14 cellular contexts compared by ENCODE assay signal in genomic region chr2:73897240-73897583, GRCh38. TPM values are rescaled to one million over a fixed set of nuclear protein-coding genes. Genes with fewer than 3 reads are reported as not detected.
DNase-seq lines count a peak whose midpoint lies in the region; ATAC-seq and TF ChIP-seq lines count a peak whose summit lies in the region.
"Had no signal": no experiment of that assay in that cellular context is flagged by ENCODE, and none has a peak within 500 bp of the region (broad histone marks: within the 10 kb centered on the region; RNA-seq: fewer than 3 reads in every experiment).

No MANE protein-coding gene starts in this region.

- H3K4me3 ChIP-seq in mesodermal cell (ENCODE audit: extremely low read depth, insufficient read depth, low read length, poor library complexity, severe bottlenecking) (no peak overlapping the region), stomach (peak overlapping the region; percentile 30 to 50 (median 44))
- H3K4me3 ChIP-seq: tibial nerve had no signal

- DNase-seq in activated CD4-positive, alpha-beta T cell treated with anti-CD3 and anti-CD28 coated beads for 36 hours: no peak
- DNase-seq in activated CD4-positive, alpha-beta T cell treated with anti-CD3 and anti-CD28 coated beads, Interleukin-2, amount 50 U/mL, for 4 hours: no peak
- DNase-seq in stomach (no peak), left cardiac atrium (no peak), nucleus accumbens (lab: John Stamatoyannopoulos, UW) (no peak), NCI-H1436 (lab: John Stamatoyannopoulos, UW) (no peak)
- DNase-seq: erythroblast, mesendoderm, right cardiac atrium, SK-N-SH had no signal

- H3K4me3 Mint-ChIP-seq in activated CD4-positive, alpha-beta T cell treated with anti-CD3 and anti-CD28 coated beads for 36 hours: no peak overlapping the region
- H3K4me3 Mint-ChIP-seq in activated T-helper 17 cell treated with anti-CD3 and anti-CD28 coated beads, Interleukin-2, amount 50 U/mL, for 72 hours: peak overlapping the region; percentile 54

- TF ChIP-seq EP300 in stomach (IDR thresholded peaks at IDR 0.05): no peak

- intact Hi-C loops in activated CD4-positive, alpha-beta T cell treated with anti-CD3 and anti-CD28 coated beads for 36 hours (cut with DNase I, micrococcal nuclease): loop anchor here (5.0 to 10.0 kb wide), 2 partner anchors 40 to 212 kb away; no protein-coding TSS in a partner anchor
- intact Hi-C loops in stomach (cut with DNase I; ENCODE audit: low total_unique reads) (no loop called here), left cardiac atrium (cut with DNase I) (no loop called here)

- H3K27ac Mint-ChIP-seq in activated CD4-positive, alpha-beta T cell treated with anti-CD3 and anti-CD28 coated beads for 36 hours: peak overlapping the region; percentile 13
- H3K27ac Mint-ChIP-seq in activated T-helper 17 cell treated with anti-CD3 and anti-CD28 coated beads, Interleukin-2, amount 50 U/mL, for 72 hours: peak overlapping the region; percentile 74

- H3K4me1 ChIP-seq in mesodermal cell (ENCODE audit: control insufficient read depth, insufficient read depth, low read length, poor library complexity, severe bottlenecking) (no peaks in the 10 kb centered on the region), stomach (peaks cover 0 to 17% (median 7%) of the 10 kb centered on the region in 4 donors)

- no peaks in the 10 kb centered on the region for H3K9me3 Mint-ChIP-seq in activated CD4-positive, alpha-beta T cell treated with anti-CD3 and anti-CD28 coated beads for 36 hours (ENCODE audit: low read depth)
- H3K9me3 Mint-ChIP-seq in activated T-helper 17 cell treated with anti-CD3 and anti-CD28 coated beads, Interleukin-2, amount 50 U/mL, for 72 hours: no peaks in the 10 kb centered on the region

- no peak for ATAC-seq in activated CD4-positive, alpha-beta T cell treated with anti-CD3 and anti-CD28 coated beads for 36 hours
- no peak for ATAC-seq in activated T-helper 17 cell treated with anti-CD3 and anti-CD28 coated beads, Interleukin-2, amount 50 U/mL, for 72 hours (replicated peaks)
- ATAC-seq in left cardiac atrium: no peak

- H3K27ac ChIP-seq in mesodermal cell (ENCODE audit: low read depth, low read length, severe bottlenecking) (peak overlapping the region; percentile 16), stomach (peak overlapping the region in 4 of 5 donors; percentile 79 to 92 (median 82))

- TF ChIP-seq CTCF in stomach (IDR thresholded peaks at IDR 0.05): no peak

- H3K36me3 ChIP-seq in mesodermal cell (ENCODE audit: control insufficient read depth, insufficient read depth, low read length) (no peaks in the 10 kb centered on the region), stomach (peaks cover 0 to 11% (median under 1%) of the 10 kb centered on the region in 4 donors)
- H3K36me3 ChIP-seq: tibial nerve had no signal

- peaks cover 33% of the 10 kb centered on the region for H3K4me1 Mint-ChIP-seq in activated CD4-positive, alpha-beta T cell treated with anti-CD3 and anti-CD28 coated beads for 36 hours
- peaks cover 21% of the 10 kb centered on the region for H3K4me1 Mint-ChIP-seq in activated T-helper 17 cell treated with anti-CD3 and anti-CD28 coated beads, Interleukin-2, amount 50 U/mL, for 72 hours

- POLR2A ChIA-PET in activated CD4-positive, alpha-beta T cell treated with anti-CD3 and anti-CD28 coated beads for 36 hours (lab: Charles Lee): interaction anchor here (1.2 kb wide), 1 partner anchor 10 kb away, joined by 3 read pairs; no protein-coding TSS in a partner anchor

- TF ChIP-seq POLR2A in stomach (IDR thresholded peaks at IDR 0.05): no peak

- CTCF ChIA-PET in activated CD4-positive, alpha-beta T cell treated with anti-CD3 and anti-CD28 coated beads for 36 hours (lab: Charles Lee): interaction anchor here (0.7 to 0.9 kb wide), 2 partner anchors 22 to 361 kb away, joined by 3 read pairs; no protein-coding TSS in a partner anchor

- H3K27me3 Mint-ChIP-seq in activated CD4-positive, alpha-beta T cell treated with anti-CD3 and anti-CD28 coated beads for 36 hours: no peaks in the 10 kb centered on the region
- peaks cover under 1% of the 10 kb centered on the region for H3K27me3 Mint-ChIP-seq in activated T-helper 17 cell treated with anti-CD3 and anti-CD28 coated beads, Interleukin-2, amount 50 U/mL, for 72 hours

- WGBS in mesodermal cell (ENCODE audit: insufficient coverage in 2 of 2), 2 experiments: 78% methylated on average over 2 of the region's 4 CpGs
- 55 to 77% (median 74%) methylated on average over 4 of the region's 4 CpGs for WGBS in stomach, 5 donors

- H3K9me3 ChIP-seq in mesodermal cell (ENCODE audit: control insufficient read depth, low read length) (no peaks in the 10 kb centered on the region), stomach (no peaks in the 10 kb centered on the region)
- H3K9me3 ChIP-seq: SK-N-SH, tibial nerve had no signal

- H3K27me3 ChIP-seq in stomach: no peaks in the 10 kb centered on the region
- H3K27me3 ChIP-seq: tibial nerve had no signal

- H3K36me3 Mint-ChIP-seq in activated CD4-positive, alpha-beta T cell treated with anti-CD3 and anti-CD28 coated beads for 36 hours (ENCODE audit: low read depth): no peaks in the 10 kb centered on the region
- no peaks in the 10 kb centered on the region for H3K36me3 Mint-ChIP-seq in activated T-helper 17 cell treated with anti-CD3 and anti-CD28 coated beads, Interleukin-2, amount 50 U/mL, for 72 hours (ENCODE audit: low read depth)

RNA-seq across cellular contexts. Expression of gene ACTG2, which starts 4.4 kb away (rescaled TPM):
- total RNA-seq in activated CD4-positive, alpha-beta T cell treated with anti-CD3 and anti-CD28 coated beads for 36 hours: under 1 TPM in 1 of 2 experiments, not detected in 1; 0.14 TPM
- not detected for total RNA-seq in activated T-helper 17 cell treated with anti-CD3 and anti-CD28 coated beads, Interleukin-2, amount 50 U/mL, for 72 hours
- polyA plus RNA-seq in mesodermal cell (2013, experiment 1 of 2): 4.9 TPM
- 4.7 TPM for polyA plus RNA-seq in mesodermal cell (2013, experiment 2 of 2)
- 1,000 to 10,000 TPM in 2 of 5 donors, 100 to 1,000 TPM in 3; 444 to 2,977 (median 978) TPM for total RNA-seq in stomach
- polyA plus RNA-seq in stomach: 1,000 to 10,000 TPM in 1 of 3 donors, 100 to 1,000 TPM in 2; 143 to 1,485 (median 206) TPM
- 10 to 100 TPM; 12.1 to 13.5 TPM for total RNA-seq in left cardiac atrium
- total RNA-seq: A172 had no signal

RNA-seq across cellular contexts. Expression of gene DGUOK, which starts 29.5 kb away (rescaled TPM):
- 100 to 1,000 TPM in 1 of 2 experiments, 10 to 100 TPM in 1; 97.6 to 119 TPM for total RNA-seq in activated CD4-positive, alpha-beta T cell treated with anti-CD3 and anti-CD28 coated beads for 36 hours
- total RNA-seq in activated T-helper 17 cell treated with anti-CD3 and anti-CD28 coated beads, Interleukin-2, amount 50 U/mL, for 72 hours: 10 to 100 TPM; 66.7 to 87.8 TPM
- polyA plus RNA-seq in mesodermal cell (2013, experiment 1 of 2): 138 TPM
- 116 TPM for polyA plus RNA-seq in mesodermal cell (2013, experiment 2 of 2)
- total RNA-seq in stomach (10 to 100 TPM in 2 of 5 donors, 1 to 10 TPM in 2, not detected in 1; 1.7 to 33.8 (median 14.1) TPM), left cardiac atrium (10 to 100 TPM; 25.2 to 33.7 TPM)
- polyA plus RNA-seq in stomach: 10 to 100 TPM; 68.7 to 91.3 (median 84.9) TPM

Comparison
In these comparisons a context has a peak if more than half of its experiments do, and no peak if none do; other contexts are left out.
1. RNA of gene ACTG2, which starts 4.4 kb away (total RNA-seq): 444 to 2,977 TPM in stomach; 12.1 to 13.5 TPM in left cardiac atrium, not detected in activated T-helper 17 cell treated with anti-CD3 and anti-CD28 coated beads, Interleukin-2, amount 50 U/mL, for 72 hours and 0.14 TPM in activated CD4-positive, alpha-beta T cell treated with anti-CD3 and anti-CD28 coated beads for 36 hours; every median in the first group is over 10 times any median in the second.
2. intact Hi-C loops: an anchor here in activated CD4-positive, alpha-beta T cell treated with anti-CD3 and anti-CD28 coated beads for 36 hours (5.0 to 10.0 kb wide); none called in stomach and left cardiac atrium.